In the genomic region with DNA sequence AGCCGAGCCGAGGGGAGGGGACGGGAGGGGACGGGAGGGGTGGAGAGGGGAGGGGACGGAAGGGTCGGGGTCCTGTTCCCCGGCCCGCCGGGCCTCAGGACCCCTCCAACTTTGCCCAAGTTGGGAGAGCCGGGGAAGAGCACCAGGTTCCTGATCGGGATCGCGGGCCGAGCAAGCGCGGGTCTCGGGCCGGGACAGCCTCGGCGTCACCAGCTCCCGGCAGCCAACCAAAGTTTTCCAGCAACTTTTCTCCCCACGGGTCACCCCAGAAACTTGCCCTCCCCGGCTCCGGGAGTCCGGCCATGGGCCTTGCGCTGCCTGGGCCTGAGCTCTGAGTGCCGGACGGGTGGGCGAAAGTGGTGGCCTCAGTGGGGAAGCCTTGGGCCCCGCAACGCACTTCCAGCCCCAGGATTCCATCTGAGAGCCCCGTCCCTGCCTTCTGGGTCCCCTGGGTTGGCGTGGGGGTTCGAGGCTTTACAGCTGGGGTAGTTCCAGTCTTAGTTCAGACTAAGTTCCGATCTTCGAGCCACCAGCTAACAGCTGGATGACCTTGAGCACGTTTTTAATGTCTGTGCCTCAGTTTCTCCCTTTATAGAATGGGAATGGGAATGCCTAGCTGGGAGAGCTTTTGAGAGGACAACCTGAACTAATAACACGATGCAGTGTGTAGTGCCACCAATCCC, we compare ENCODE assay signal across 8 cellular contexts. TPM values are rescaled to one million over a fixed set of nuclear protein-coding genes. Genes with fewer than 3 reads are reported as not detected.
DNase-seq lines count a peak whose midpoint lies in the region; ATAC-seq and TF ChIP-seq lines count a peak whose summit lies in the region.

No MANE protein-coding gene starts in this region.

- peak overlapping the region; percentile 97 for H2AK9ac ChIP-seq in IMR-90 (replicated peaks; ENCODE audit: low read depth, low read length, poor library complexity)

- H2BK5ac ChIP-seq in IMR-90 (ENCODE audit: low read depth, low read length, poor library complexity, severe bottlenecking), result peak overlapping the region; percentile 97

- peak overlapping the region; percentile 77 for H2AFZ ChIP-seq in IMR-90 (replicated peaks; ENCODE audit: low read length, poor library complexity)

- H3K56ac ChIP-seq in IMR-90 (ENCODE audit: extremely low read depth, insufficient read depth, low read length), result peak overlapping the region; percentile 46

- in situ Hi-C loops in IMR-90 (cut with MboI; ENCODE audit: low sequenced_read_pairs), result no loop called here

- H3K4me1 ChIP-seq in IMR-90 (ENCODE audit: control insufficient read depth, insufficient read depth, low read length) (peaks cover 57% of the 10 kb centered on the region), spleen (peaks cover 71 to 94% (median 81%) of the 10 kb centered on the region in 6 donors)

- H3K23ac ChIP-seq in IMR-90 (ENCODE audit: low read depth, low read length), result peak overlapping the region; percentile 98

- peak; percentile 4 for ATAC-seq in IMR-90 (ENCODE audit: low read depth)
- no peak for ATAC-seq in GM19395 (IDR thresholded peaks at IDR 0.05; ENCODE audit: unreplicated experiment)
- ATAC-seq in HG02938 (IDR thresholded peaks at IDR 0.05; ENCODE audit: unreplicated experiment), result no peak

- no TSS peak for BruUV-seq in IMR-90 (replicated peaks; lab: Mats Ljungman, UMichigan)

- intact Hi-C loops in IMR-90 (cut with micrococcal nuclease) (loop anchor here (5.0 kb wide), 2 partner anchors 207 to 217 kb away; partner anchors contain the start of gene CDCA8), spleen (cut with DNase I; ENCODE audit: low total_unique reads) (no loop called here)

- peaks cover 30% of the 10 kb centered on the region for H3K9me1 ChIP-seq in IMR-90 (ENCODE audit: insufficient read depth, low read length)

- H3K4ac ChIP-seq in IMR-90 (ENCODE audit: low read depth, low read length), result peak overlapping the region; percentile 77

- H3K79me1 ChIP-seq in IMR-90 (ENCODE audit: low read depth in 1 of 2, low read length in 2 of 2), result peaks cover 12 to 66% of the 10 kb centered on the region in 2 experiments; a peak in 3 of 4 replicates

- H2BK120ac ChIP-seq in IMR-90 (ENCODE audit: low read depth, low read length), result peak overlapping the region; percentile 50

- H3K18ac ChIP-seq in IMR-90 (ENCODE audit: low read depth, low read length), result peak overlapping the region; percentile 32

- H3K9ac ChIP-seq in IMR-90 (ENCODE audit: low read depth, low read length), result peak overlapping the region; percentile 87

- POLR2A ChIA-PET in IMR-90 (lab: Charles Lee; ENCODE audit: unreplicated experiment), result no interaction called here

- H3K27ac ChIP-seq in IMR-90 (ENCODE audit: insufficient read depth, low read length) (peak overlapping the region; percentile 78), adipose tissue (ENCODE audit: low read depth, low read length) (peak overlapping the region; percentile 83), spleen (peak overlapping the region; percentile 76 to 98 (median 94))

- peak overlapping the region; percentile 31; the same call in 1 of the 3 replicates for H2BK15ac ChIP-seq in IMR-90 (ENCODE audit: low read depth, low read length)

- peak overlapping the region; percentile 50 for H4K5ac ChIP-seq in IMR-90 (ENCODE audit: low read depth, low read length)

- H3K4me2 ChIP-seq in IMR-90 (ENCODE audit: low read depth, low read length), result peak overlapping the region; percentile 96

- TF ChIP-seq POLR2A in IMR-90 (IDR thresholded peaks at IDR 0.05; ENCODE audit: low read depth, low read length) (peak; percentile 3; the same call in 1 of the 2 replicates), spleen (IDR thresholded peaks at IDR 0.05) (no peak)

- no peak for TF ChIP-seq CTCF in IMR-90 (conservative IDR thresholded peaks at IDR 0.05; ENCODE audit: low read depth, low read length)
- TF ChIP-seq CTCF in spleen (IDR thresholded peaks at IDR 0.05 in 8 of 11, conservative IDR thresholded peaks at IDR 0.05 in 3 of 11), result no peak

- H3K4me3 ChIP-seq in IMR-90 (ENCODE audit: insufficient read depth, low read depth, low read length) (peak overlapping the region; percentile 95), iPS-18c (ENCODE audit: insufficient read depth, low read depth, low read length) (peak overlapping the region; percentile 65), spleen (peak overlapping the region; percentile 83 to 97 (median 86))

- DNase-seq in EH (ENCODE audit: low read depth) (peak; percentile 41), IMR-90 (no peak), spleen (peak; percentile 89)
- DNase-seq in stimulated activated naive CD4-positive, alpha-beta T cell treated with Interleukin-2 at 50 U/mL for 16 hours (lab: John Stamatoyannopoulos, UW), result no peak

- dilution Hi-C loops in IMR-90 (cut with HindIII; ENCODE audit: low sequenced_read_pairs, unreplicated experiment), result no loop called here

- CTCF ChIA-PET in IMR-90 (lab: Yijun Ruan, JAX), result interaction anchor here (0.6 to 1.8 kb wide), 2 partner anchors 12 to 207 kb away, joined by 3 to 15 read pairs; no protein-coding TSS in a partner anchor

- H3K36me3 ChIP-seq in IMR-90 (ENCODE audit: control insufficient read depth, insufficient read depth, low read length) (peaks cover 19% of the 10 kb centered on the region), spleen (peaks cover 0 to 40% (median 13%) of the 10 kb centered on the region in 6 donors)

- H2AK5ac ChIP-seq in IMR-90 (ENCODE audit: low read depth, low read length), result peak overlapping the region; percentile 92

- WGBS in IMR-90 (ENCODE audit: extremely low coverage in 2 of 2, insufficient read length in 1 of 2), 2 experiments, result 11% methylated on average over 7 of the region's 38 CpGs; no CpG with 5 or more reads in 1 of the 2 experiments
- 1 to 2% (median 1%) methylated on average over 29 to 38 of the region's 38 CpGs for WGBS in adipose tissue, 3 donors
- 0 to 3% (median 2%) methylated on average over 22 to 38 of the region's 38 CpGs for WGBS in spleen, 5 donors

- TF ChIP-seq RAD21 in IMR-90 (IDR thresholded peaks at IDR 0.05; ENCODE audit: low read length), result no peak

- H4K20me1 ChIP-seq in IMR-90 (ENCODE audit: insufficient read depth, low read length), result peaks cover 15% of the 10 kb centered on the region

- peak overlapping the region in 1 of 2 experiments; percentile 56; a peak in 1 of 4 replicates for H4K8ac ChIP-seq in IMR-90 (ENCODE audit: low read depth in 2 of 2, low read length in 2 of 2)

- H3K9me3 ChIP-seq in IMR-90 (ENCODE audit: control insufficient read depth, insufficient read depth, low read length) (no peaks in the 10 kb centered on the region), iPS-18c (ENCODE audit: control insufficient read depth, insufficient read depth, low read length) (no peaks in the 10 kb centered on the region), spleen (no peaks in the 10 kb centered on the region)

- H3K14ac ChIP-seq in IMR-90 (replicated peaks; ENCODE audit: low read depth, low read length), result peak overlapping the region; percentile 97

- H2BK20ac ChIP-seq in IMR-90 (ENCODE audit: low read depth, low read length), result no peak overlapping the region

- H4K91ac ChIP-seq in IMR-90 (ENCODE audit: insufficient read depth, low read depth, low read length), result peak overlapping the region; percentile 64

- H3K27me3 ChIP-seq in IMR-90 (ENCODE audit: control insufficient read depth, insufficient read depth, low read length) (no peaks in the 10 kb centered on the region), spleen (replicated peaks in 1 of 7) (no peaks in the 10 kb centered on the region)

TF ChIP-seq in IMR-90, 13 proteins besides CTCF, POLR2A, EP300 and RAD21:
- TF ChIP-seq, protein P1, sequence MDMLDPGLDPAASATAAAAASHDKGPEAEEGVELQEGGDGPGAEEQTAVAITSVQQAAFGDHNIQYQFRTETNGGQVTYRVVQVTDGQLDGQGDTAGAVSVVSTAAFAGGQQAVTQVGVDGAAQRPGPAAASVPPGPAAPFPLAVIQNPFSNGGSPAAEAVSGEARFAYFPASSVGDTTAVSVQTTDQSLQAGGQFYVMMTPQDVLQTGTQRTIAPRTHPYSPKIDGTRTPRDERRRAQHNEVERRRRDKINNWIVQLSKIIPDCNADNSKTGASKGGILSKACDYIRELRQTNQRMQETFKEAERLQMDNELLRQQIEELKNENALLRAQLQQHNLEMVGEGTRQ (IDR thresholded peaks at IDR 0.05; ENCODE audit: low read depth, low read length), result no peak
- no peak for TF ChIP-seq BHLHE40 (IDR thresholded peaks at IDR 0.05; ENCODE audit: low read depth, low read length)
- TF ChIP-seq, protein P2, sequence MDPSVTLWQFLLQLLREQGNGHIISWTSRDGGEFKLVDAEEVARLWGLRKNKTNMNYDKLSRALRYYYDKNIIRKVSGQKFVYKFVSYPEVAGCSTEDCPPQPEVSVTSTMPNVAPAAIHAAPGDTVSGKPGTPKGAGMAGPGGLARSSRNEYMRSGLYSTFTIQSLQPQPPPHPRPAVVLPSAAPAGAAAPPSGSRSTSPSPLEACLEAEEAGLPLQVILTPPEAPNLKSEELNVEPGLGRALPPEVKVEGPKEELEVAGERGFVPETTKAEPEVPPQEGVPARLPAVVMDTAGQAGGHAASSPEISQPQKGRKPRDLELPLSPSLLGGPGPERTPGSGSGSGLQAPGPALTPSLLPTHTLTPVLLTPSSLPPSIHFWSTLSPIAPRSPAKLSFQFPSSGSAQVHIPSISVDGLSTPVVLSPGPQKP (IDR thresholded peaks at IDR 0.05; ENCODE audit: borderline replicate concordance, low read depth, low read length), result no peak
- no peak for TF ChIP-seq RCOR1 (IDR thresholded peaks at IDR 0.05; ENCODE audit: insufficient replicate concordance, low read length)

RNA-seq across cellular contexts. Expression of gene ZC3H12A, which starts 0.5 kb away (rescaled TPM):
- total RNA-seq in IMR-90 (2012; rRNA removed), result 3.1 and 3.8 TPM in 2 replicates
- 14.2 and 15.2 TPM in 2 replicates for polyA plus RNA-seq in IMR-90 (2012; rRNA removed)
- 9.8 and 20.0 TPM in 2 replicates for polyA plus RNA-seq in IMR-90 (2012; cell fraction: cytosol; rRNA removed)
- polyA plus RNA-seq in IMR-90 (2012; cell fraction: nucleus; rRNA removed; ENCODE audit: low replicate concordance), result 51.5 and 67.1 TPM in 2 replicates
- 100 to 1,000 TPM in 1 of 3 donors, 10 to 100 TPM in 1, 1 to 10 TPM in 1; 7.1 to 104 (median 40.0) TPM for polyA plus RNA-seq in adipose tissue
- total RNA-seq in spleen, result 10 to 100 TPM; 18.0 to 33.1 (median 21.3) TPM
- 10 to 100 TPM in 2 of 3 donors, 1 to 10 TPM in 1; 9.7 to 12.8 (median 11.3) TPM for polyA plus RNA-seq in spleen

RNA-seq across cellular contexts. Expression of gene MEAF6, which starts 39.7 kb away (rescaled TPM):
- total RNA-seq in IMR-90 (2012; rRNA removed) (36.2 and 44.4 TPM in 2 replicates), spleen (10 to 100 TPM; 39.5 to 69.0 (median 51.1) TPM)
- polyA plus RNA-seq in IMR-90 (2012; rRNA removed) (36.4 and 40.7 TPM in 2 replicates), adipose tissue (10 to 100 TPM; 27.6 to 57.4 (median 32.1) TPM), spleen (10 to 100 TPM; 56.5 to 59.8 (median 57.7) TPM)
- polyA plus RNA-seq in IMR-90 (2012; cell fraction: cytosol; rRNA removed), result 21.0 and 27.4 TPM in 2 replicates
- 12.4 and 51.2 TPM in 2 replicates for polyA plus RNA-seq in IMR-90 (2012; cell fraction: nucleus; rRNA removed; ENCODE audit: low replicate concordance)

Comparison
In these comparisons a context has a peak if more than half of its experiments do, and no peak if none do; other contexts are left out.
1. DNase-seq: peak in EH (single experiment) and spleen (single experiment); none in IMR-90 (single experiment) and stimulated activated naive CD4-positive, alpha-beta T cell treated with Interleukin-2 at 50 U/mL for 16 hours (single experiment).
2. Peak in every context shown above with its lines, with median percentiles within 50 percentile points of each other: H3K27ac ChIP-seq and H3K4me3 ChIP-seq.